28 cellular contexts compared by ENCODE assay signal in the genomic region with DNA sequence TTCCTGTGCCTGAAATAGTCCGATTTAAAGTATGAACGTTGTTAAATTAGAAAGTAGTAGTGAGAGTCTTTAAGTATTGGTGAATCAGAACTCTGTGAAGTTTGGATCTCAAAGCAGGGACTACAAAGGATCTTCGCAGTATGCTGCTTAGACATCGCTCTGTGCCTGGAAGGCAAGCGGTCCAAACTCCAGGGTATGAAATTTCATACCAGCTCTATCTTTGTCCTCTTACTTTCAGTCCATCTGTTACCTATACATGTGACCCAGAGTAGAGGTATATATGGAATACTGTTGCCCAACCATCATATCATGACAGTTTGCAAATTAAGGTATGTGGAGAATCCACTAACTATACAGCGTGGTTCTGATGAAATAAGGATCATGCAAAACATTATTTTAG.
"Had no signal": no experiment of that assay in that cellular context is flagged by ENCODE, and none has a peak within 500 bp of the region (broad histone marks: within the 10 kb centered on the region; RNA-seq: fewer than 3 reads in every experiment).

No MANE protein-coding gene starts in this region.

- DNase-seq: hippocampal formation; kidney glomerular epithelial cell; left colon; left lung; lower lobe of right lung; mammary epithelial cell; naive B cell; natural killer cell; nephron progenitor cell; occipital lobe; right lobe of liver; stimulated activated CD4-positive, alpha-beta T cell treated with anti-CD3 and anti-CD28 coated beads, Interleukin-12 subunit alpha, Interleukin-12 subunit beta, amount 100 ng/mL, for 4 hours; stimulated activated CD4-positive, alpha-beta T cell treated with anti-CD3 and anti-CD28 coated beads, Interleukin-15, amount 100 ng/mL, for 24 hours; stimulated activated CD4-positive, alpha-beta T cell treated with anti-CD3 and anti-CD28 coated beads, Interleukin-2, amount 100 ng/mL, for 24 hours; stimulated activated CD4-positive, alpha-beta T cell treated with anti-CD3 and anti-CD28 coated beads, Interleukin-4, amount 100 ng/mL, for 1 hour; stimulated activated naive B cell treated with anti-CD40 and anti-IgM and Interleukin-4, amounts not matched to agents 10 μg/mL and 1 μg/mL and 100 μg/mL, for 72 hours; stimulated activated naive CD8-positive, alpha-beta T cell treated with anti-CD3 and anti-CD28 coated beads, Interleukin-15, Interleukin-2, amounts not matched to agents 100 U/mL and 50 U/mL, for 24 hours; stomach; testis; thyroid gland; transverse colon; upper lobe of right lung had no signal

- H3K4me1 Mint-ChIP-seq: natural killer cell; nephron progenitor cell; neural progenitor cell; stimulated activated naive B cell treated with anti-CD40 and anti-IgM and Interleukin-4, amounts not matched to agents 10 μg/mL and 1 μg/mL and 100 μg/mL, for 72 hours had no signal

- H3K27ac Mint-ChIP-seq: mesothelial cell of epicardium; naive B cell; natural killer cell; nephron progenitor cell; neural progenitor cell; stimulated activated naive B cell treated with anti-CD40 and anti-IgM and Interleukin-4, amounts not matched to agents 10 μg/mL and 1 μg/mL and 100 μg/mL, for 72 hours had no signal

- H3K4me1 ChIP-seq: left lung, lower lobe of right lung, neural progenitor cell, parathyroid adenoma, right atrium auricular region, right lobe of liver, testis, transverse colon, upper lobe of right lung had no signal

- H3K4me3 Mint-ChIP-seq: mesothelial cell of epicardium; naive B cell; natural killer cell; nephron progenitor cell; neural progenitor cell; stimulated activated naive B cell treated with anti-CD40 and anti-IgM and Interleukin-4, amounts not matched to agents 10 μg/mL and 1 μg/mL and 100 μg/mL, for 72 hours had no signal

- H3K36me3 ChIP-seq: neural progenitor cell had no signal

- ATAC-seq: left colon; left lung; lower lobe of right lung; natural killer cell; right lobe of liver; stimulated activated naive B cell treated with anti-CD40 and anti-IgM and Interleukin-4, amounts not matched to agents 10 μg/mL and 1 μg/mL and 100 μg/mL, for 72 hours; stimulated activated naive CD8-positive, alpha-beta T cell treated with anti-CD3 and anti-CD28 coated beads, Interleukin-15, Interleukin-2, amounts not matched to agents 100 U/mL and 50 U/mL, for 24 hours; upper lobe of right lung had no signal

- H3K27ac ChIP-seq: left lung, lower lobe of right lung, neural progenitor cell, neutrophil, parathyroid adenoma, right atrium auricular region, right lobe of liver, skin epidermis, stomach, testis, thyroid gland, transverse colon, upper lobe of right lung had no signal

- H3K27me3 Mint-ChIP-seq: naive B cell; stimulated activated naive B cell treated with anti-CD40 and anti-IgM and Interleukin-4, amounts not matched to agents 10 μg/mL and 1 μg/mL and 100 μg/mL, for 72 hours had no signal

- H3K9me3 ChIP-seq: left lung, lower lobe of right lung, neutrophil, right atrium auricular region, right lobe of liver, stomach, testis, thyroid gland, transverse colon, upper lobe of right lung had no signal

- H3K4me3 ChIP-seq: left lung, lower lobe of right lung, neural progenitor cell, right atrium auricular region, right lobe of liver, skin epidermis, stomach, testis, thyroid gland, transverse colon, upper lobe of right lung had no signal

- H3K27me3 ChIP-seq: left lung, neural progenitor cell, neutrophil, right atrium auricular region, right lobe of liver, stomach, testis, thyroid gland, transverse colon, upper lobe of right lung had no signal

- H3K36me3 Mint-ChIP-seq: neural progenitor cell had no signal

- H3K9me3 Mint-ChIP-seq: mesothelial cell of epicardium; naive B cell; natural killer cell; nephron progenitor cell; neural progenitor cell; stimulated activated naive B cell treated with anti-CD40 and anti-IgM and Interleukin-4, amounts not matched to agents 10 μg/mL and 1 μg/mL and 100 μg/mL, for 72 hours had no signal
